11 cellular contexts compared by ENCODE assay signal in genomic region chr1:118335372-118335771, GRCh38.
A peak's percentile ranks its signal among the peaks of the same experiment; 100 is the strongest.
DNase-seq lines count a peak whose midpoint lies in the region; ATAC-seq and TF ChIP-seq lines count a peak whose summit lies in the region.
"Had no signal": no experiment of that assay in that cellular context is flagged by ENCODE, and none has a peak within 500 bp of the region (broad histone marks: within the 10 kb centered on the region; RNA-seq: fewer than 3 reads in every experiment).

No MANE protein-coding gene starts in this region.

- TF ChIP-seq CTCF in GM12865 (IDR thresholded peaks at IDR 0.05; ENCODE audit: insufficient read depth, low read depth, low read length, missing control alignments) (no peak), epithelial cell of proximal tubule (conservative IDR thresholded peaks at IDR 0.05; ENCODE audit: low read depth, low read length) (no peak)

- DNase-seq in GM12865 (ENCODE audit: low read depth) (peak; percentile 79), epithelial cell of proximal tubule (ENCODE audit: low read depth) (peak; percentile 59), SKM-1 (lab: John Stamatoyannopoulos, UW; ENCODE audit: unreplicated experiment) (no peak), activated gamma-delta T cell treated with Interleukin-2 at 50 U/mL for 16 hours (no peak), HPDE6-E6E7 (ENCODE audit: extremely low spot score) (no peak), DMS53 (lab: John Stamatoyannopoulos, UW) (no peak)
- DNase-seq: activated CD4-positive, CD25-positive, alpha-beta regulatory T cell treated with anti-CD3 and anti-CD28 coated beads, Interleukin-2, amount 50 U/mL, for 72 hours; endodermal cell had no signal

- H3K4me3 ChIP-seq in GM12865 (ENCODE audit: low read depth, low read length) (no peak overlapping the region), epithelial cell of proximal tubule (ENCODE audit: low read depth, low read length) (no peak overlapping the region)

- ATAC-seq in GM21526 (IDR thresholded peaks at IDR 0.05; ENCODE audit: low FRiP score, unreplicated experiment) (peak; percentile 91), HG03460 (IDR thresholded peaks at IDR 0.05; ENCODE audit: unreplicated experiment) (peak; percentile 91)
- ATAC-seq: HCT116 had no signal

Comparison
In these comparisons a context has a peak if more than half of its experiments do, and no peak if none do; other contexts are left out.
1. DNase-seq: peak in GM12865 (single experiment) and epithelial cell of proximal tubule (single experiment); none in SKM-1 (single experiment), activated gamma-delta T cell treated with Interleukin-2 at 50 U/mL for 16 hours (single experiment), HPDE6-E6E7 (single experiment) and DMS53 (single experiment).